ENCODE assay signal across 12 cellular contexts in genomic region chr3:37753428-37753827, GRCh38.
DNase-seq lines count a peak whose midpoint lies in the region; ATAC-seq lines count a peak whose summit lies in the region.
"Had no signal": no experiment of that assay in that cellular context is flagged by ENCODE, and none has a peak within 500 bp of the region (broad histone marks: within the 10 kb centered on the region; RNA-seq: fewer than 3 reads in every experiment).

No MANE protein-coding gene starts in this region.

- H3K4me1 ChIP-seq in effector memory CD4-positive, alpha-beta T cell (ENCODE audit: control insufficient read depth, insufficient read depth, low read length, poor library complexity, severe bottlenecking), result no peaks in the 10 kb centered on the region
- H3K4me1 ChIP-seq: lower lobe of right lung had no signal

- H3K9me3 ChIP-seq in effector memory CD4-positive, alpha-beta T cell (ENCODE audit: control insufficient read depth, low read length), result no peaks in the 10 kb centered on the region
- H3K9me3 ChIP-seq: lower lobe of right lung had no signal

- no peak overlapping the region for H3K4me3 ChIP-seq in effector memory CD4-positive, alpha-beta T cell (ENCODE audit: insufficient read depth, low read depth, low read length, poor library complexity, severe bottlenecking)
- H3K4me3 ChIP-seq: lower lobe of right lung had no signal

- DNase-seq in DMS153 (lab: John Stamatoyannopoulos, UW) (peak; percentile 83), RPMI8226 (peak; percentile 79), SIG-M5 (lab: John Stamatoyannopoulos, UW) (no peak), SKM-1 (lab: John Stamatoyannopoulos, UW; ENCODE audit: unreplicated experiment) (no peak), iPS-NIHi11 (ENCODE audit: low spot score) (no peak)
- DNase-seq in effector memory CD4-positive, alpha-beta T cell, result no peak
- DNase-seq: activated effector memory CD4-positive, alpha-beta T cell treated with Interleukin-2 at 50 U/mL for 16 hours; IMR-90; lower lobe of right lung had no signal

- ATAC-seq in GM18907 (IDR thresholded peaks at IDR 0.05; ENCODE audit: unreplicated experiment) (peak; percentile 72), HG03378 (IDR thresholded peaks at IDR 0.05; ENCODE audit: unreplicated experiment) (peak; percentile 85)

- H3K36me3 ChIP-seq in effector memory CD4-positive, alpha-beta T cell (ENCODE audit: control insufficient read depth, insufficient read depth, low read length), result no peaks in the 10 kb centered on the region

- H3K27me3 ChIP-seq in effector memory CD4-positive, alpha-beta T cell (replicated peaks; ENCODE audit: control insufficient read depth, insufficient read depth, low read length, poor library complexity, severe bottlenecking), result peaks cover 8% of the 10 kb centered on the region

- no peak overlapping the region for H3K27ac ChIP-seq in effector memory CD4-positive, alpha-beta T cell (ENCODE audit: insufficient read depth, low read length, poor library complexity, severe bottlenecking)
- H3K27ac ChIP-seq: C4-2B, lower lobe of right lung had no signal

Comparison
In these comparisons a context has a peak if more than half of its experiments do, and no peak if none do; other contexts are left out.
1. DNase-seq: peak in DMS153 (single experiment) and RPMI8226 (single experiment); none in SIG-M5 (single experiment), SKM-1 (single experiment), iPS-NIHi11 (single experiment) and effector memory CD4-positive, alpha-beta T cell (0 of 3).